8 cellular contexts compared by ENCODE assay signal in the genomic region with DNA sequence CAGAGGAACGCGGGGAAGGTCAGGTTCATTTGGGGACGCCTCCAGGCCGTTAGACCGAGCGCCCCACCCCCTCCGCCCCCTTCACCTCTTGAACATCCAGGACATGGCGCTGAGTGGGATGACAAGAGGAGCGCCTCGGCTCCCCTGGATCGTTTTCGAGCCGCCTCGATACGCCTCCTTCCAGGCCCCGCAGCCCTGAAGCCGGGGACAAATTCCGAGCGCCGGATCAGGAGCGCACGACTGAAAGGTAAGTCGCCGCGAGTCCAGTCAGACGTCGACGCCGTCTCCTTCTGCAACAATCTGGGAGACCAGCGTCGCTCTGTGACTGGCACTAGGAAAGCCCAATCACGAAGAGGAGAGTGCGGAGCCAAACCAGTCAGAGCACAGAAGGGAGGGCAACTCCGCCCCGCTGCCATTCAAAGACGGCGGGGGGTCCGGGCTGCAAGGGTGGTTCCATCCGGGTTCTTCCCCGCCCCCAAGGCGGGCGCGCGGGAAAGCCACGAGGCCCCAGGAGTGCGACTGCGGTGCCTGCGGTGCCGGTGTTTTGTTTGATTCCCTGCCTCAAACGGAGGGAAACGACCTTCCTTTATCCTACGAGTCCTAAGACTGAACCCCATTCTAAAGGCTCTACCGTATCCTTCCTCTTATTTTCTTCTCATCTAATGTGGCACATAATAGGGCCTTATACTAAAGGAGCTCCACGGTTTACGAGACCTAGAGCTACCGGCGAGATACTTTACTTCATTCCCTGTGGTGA. TPM values are rescaled to one million over a fixed set of nuclear protein-coding genes. Genes with fewer than 3 reads are reported as not detected.
A peak's percentile ranks its signal among the peaks of the same experiment; 100 is the strongest.
DNase-seq lines count a peak whose midpoint lies in the region; ATAC-seq and TF ChIP-seq lines count a peak whose summit lies in the region.

HLTF (minus strand) TSS at position 302 of the 757 bp plus-strand sequence; CDS start at position 105, 197 bp downstream.

- H3K9ac ChIP-seq in endocrine pancreas (ENCODE audit: control insufficient read depth, insufficient read depth, low read length) (peak within 1 kb of the TSS; percentile 80), mesenchymal stem cell (ENCODE audit: low read length) (peak within 1 kb of the TSS; percentile 83)

- peak; percentile 82 to 94 (median 89) for DNase-seq in CD8-positive, alpha-beta T cell
- DNase-seq in HS-27A (ENCODE audit: low read depth) = peak; percentile 93
- peak; percentile 98 to 99 for DNase-seq in NOMO-1 (lab: John Stamatoyannopoulos, UW; ENCODE audit: unreplicated experiment in 2 of 2)
- DNase-seq in activated CD8-positive, alpha-beta memory T cell treated with anti-CD3 and anti-CD28 coated beads for 48 hours (ENCODE audit: low read depth in 2 of 3, low spot score in 2 of 3) = peak; percentile 60 to 75 (median 72)
- DNase-seq in mesenchymal stem cell = peak; percentile 99
- DNase-seq in stimulated activated CD8-positive, alpha-beta memory T cell treated with anti-CD3 and anti-CD28 coated beads, Interleukin-12 subunit alpha, Interleukin-12 subunit beta, amount 100 ng/mL, for 4 hours (ENCODE audit: low read depth) = peak; percentile 85

- no peaks in the 10 kb centered on the region for H3K36me3 ChIP-seq in CD8-positive, alpha-beta T cell (ENCODE audit: insufficient read depth, low read length)
- H3K36me3 ChIP-seq in endocrine pancreas (ENCODE audit: control insufficient read depth, insufficient read depth, low read length) = no peaks in the 10 kb centered on the region
- H3K36me3 ChIP-seq in mesenchymal stem cell (ENCODE audit: control insufficient read depth in 1 of 2, insufficient read depth in 2 of 2, low read depth in 1 of 2, low read length in 2 of 2) = peaks cover 3 to 9% of the 10 kb centered on the region in 2 experiments

- H3K36me3 Mint-ChIP-seq in CD8-positive, alpha-beta T cell = peaks cover 12% of the 10 kb centered on the region

- no peak within 1 kb of the TSS for H2BK120ac ChIP-seq in mesenchymal stem cell (ENCODE audit: low read depth, low read length)

- POLR2A ChIA-PET in CD8-positive, alpha-beta T cell (lab: Charles Lee) = interaction anchor here (0.7 to 0.8 kb wide), 3 partner anchors 43 to 191 kb away, joined by 3 read pairs; partner anchors contain the start of gene HPS3

- H3K4me3 ChIP-seq in CD8-positive, alpha-beta T cell (ENCODE audit: low read depth, low read length) = peak within 1 kb of the TSS; percentile 94
- H3K4me3 ChIP-seq in endocrine pancreas (ENCODE audit: control insufficient read depth, insufficient read depth, low read length) (peak within 1 kb of the TSS; percentile 91), mesenchymal stem cell (ENCODE audit: insufficient read depth in 1 of 2, low read depth in 1 of 2, low read length in 2 of 2) (peak within 1 kb of the TSS; percentile 81 to 95)

- H4K91ac ChIP-seq in mesenchymal stem cell (ENCODE audit: low read length) = peak within 1 kb of the TSS; percentile 34

- TF ChIP-seq CTCF in CD8-positive, alpha-beta T cell (IDR thresholded peaks at IDR 0.05) = no peak

- H3K9me3 ChIP-seq in CD8-positive, alpha-beta T cell (ENCODE audit: low read length) = no peaks in the 10 kb centered on the region
- no peaks in the 10 kb centered on the region for H3K9me3 ChIP-seq in endocrine pancreas (ENCODE audit: control insufficient read depth, low read length)
- no peaks in the 10 kb centered on the region for H3K9me3 ChIP-seq in mesenchymal stem cell (ENCODE audit: control insufficient read depth, low read length)

- H3K23ac ChIP-seq in mesenchymal stem cell (ENCODE audit: low read length in 2 of 2) = no peak within 1 kb of the TSS

- intact Hi-C loops in CD8-positive, alpha-beta T cell (cut with DNase I, micrococcal nuclease) = loop anchor here (1.0 to 10.0 kb wide), 7 partner anchors 42 to 1460 kb away; partner anchors contain the start of genes HPS3 (in 2 of the 2), EIF2A (in 1 of the 2), GYG1 (in 1 of the 2) and PFN2 (in 1 of the 2)

- peak within 1 kb of the TSS; percentile 99 for H3K4me3 Mint-ChIP-seq in CD8-positive, alpha-beta T cell

- H3K4ac ChIP-seq in mesenchymal stem cell (ENCODE audit: low read depth in 1 of 2, low read length in 2 of 2) = peak within 1 kb of the TSS in 1 of 2 experiments; percentile 53

- H3K9me3 Mint-ChIP-seq in CD8-positive, alpha-beta T cell = no peaks in the 10 kb centered on the region

- H3K27ac ChIP-seq in CD8-positive, alpha-beta T cell (ENCODE audit: low read depth, low read length) = peak within 1 kb of the TSS; percentile 63
- H3K27ac ChIP-seq in mesenchymal stem cell (ENCODE audit: low read length, poor library complexity, severe bottlenecking) = peak within 1 kb of the TSS; percentile 35

- WGBS in mesenchymal stem cell = 10% methylated on average over 55 of the region's 57 CpGs

- H3K27ac Mint-ChIP-seq in CD8-positive, alpha-beta T cell = peak within 1 kb of the TSS; percentile 92

- CTCF ChIA-PET in CD8-positive, alpha-beta T cell (lab: Charles Lee) = interaction anchor here (1.1 kb wide), 1 partner anchor 95 kb away, joined by 3 read pairs; the partner anchor contains the start of gene GYG1

- peak within 1 kb of the TSS; percentile 71 to 85 for H3K18ac ChIP-seq in mesenchymal stem cell (ENCODE audit: low read depth in 1 of 2, low read length in 2 of 2)

- H3K4me2 ChIP-seq in mesenchymal stem cell (ENCODE audit: low read length, poor library complexity, severe bottlenecking) = peak within 1 kb of the TSS; percentile 98

- peak within 1 kb of the TSS; percentile 57 for H2AFZ ChIP-seq in mesenchymal stem cell (ENCODE audit: low read depth, low read length)

- H4K8ac ChIP-seq in mesenchymal stem cell (ENCODE audit: low read length) = peak within 1 kb of the TSS; percentile 77

- H3K4me1 ChIP-seq in CD8-positive, alpha-beta T cell (ENCODE audit: insufficient read depth, low read length) = peaks cover 13% of the 10 kb centered on the region
- H3K4me1 ChIP-seq in endocrine pancreas (ENCODE audit: control insufficient read depth, insufficient read depth, low read length) (peaks cover 3% of the 10 kb centered on the region), mesenchymal stem cell (ENCODE audit: control insufficient read depth, insufficient read depth, low read depth, low read length) (peaks cover 8% of the 10 kb centered on the region)

- no peaks in the 10 kb centered on the region for H3K27me3 Mint-ChIP-seq in CD8-positive, alpha-beta T cell (ENCODE audit: low read depth)

- H3K79me1 ChIP-seq in mesenchymal stem cell (replicated peaks; ENCODE audit: low read length, poor library complexity, severe bottlenecking) = peaks cover 7% of the 10 kb centered on the region

- H2BK12ac ChIP-seq in mesenchymal stem cell (ENCODE audit: low read length in 2 of 2) = peak within 1 kb of the TSS in 1 of 2 experiments; percentile 18

- peak; percentile 98 for ATAC-seq in CD8-positive, alpha-beta T cell
- ATAC-seq in GM19467 (IDR thresholded peaks at IDR 0.05; ENCODE audit: unreplicated experiment) = peak; percentile 100

- H3K4me1 Mint-ChIP-seq in CD8-positive, alpha-beta T cell (ENCODE audit: low read depth) = peaks cover 21% of the 10 kb centered on the region

- no peak within 1 kb of the TSS for H2BK15ac ChIP-seq in mesenchymal stem cell (ENCODE audit: low read depth, poor library complexity, severe bottlenecking)

- H2AK5ac ChIP-seq in mesenchymal stem cell (ENCODE audit: low read length, severe bottlenecking) = peak within 1 kb of the TSS; percentile 27

- peak within 1 kb of the TSS; percentile 28 to 61 for H3K14ac ChIP-seq in mesenchymal stem cell (ENCODE audit: low read length in 2 of 2)

- H3K27me3 ChIP-seq in CD8-positive, alpha-beta T cell (ENCODE audit: insufficient read depth, low read length) = no peaks in the 10 kb centered on the region
- H3K27me3 ChIP-seq in endocrine pancreas (ENCODE audit: control insufficient read depth, insufficient read depth, low read length) (no peaks in the 10 kb centered on the region), mesenchymal stem cell (ENCODE audit: control insufficient read depth in 1 of 2, insufficient read depth in 1 of 2, low read length in 2 of 2) (no peaks in the 10 kb centered on the region)

- no peak within 1 kb of the TSS for H2BK5ac ChIP-seq in mesenchymal stem cell (ENCODE audit: low read depth, low read length, poor library complexity, severe bottlenecking)

RNA-seq across cellular contexts. Expression of gene HLTF, which starts in this region (rescaled TPM):
- 1 to 10 TPM; 4.6 to 6.3 TPM for total RNA-seq in CD8-positive, alpha-beta T cell
- 15.3 TPM for polyA plus RNA-seq in mesenchymal stem cell (2013, experiment 1 of 2)
- 15.0 TPM for polyA plus RNA-seq in mesenchymal stem cell (2013, experiment 2 of 2)

Comparison
In these comparisons a context has a peak if more than half of its experiments do, and no peak if none do; other contexts are left out.
1. Peak in every context shown above with its lines: DNase-seq, ATAC-seq, H3K4me3 ChIP-seq and H3K27ac ChIP-seq.